Comparison of ENCODE assay signal across 17 cellular contexts in the genomic region with DNA sequence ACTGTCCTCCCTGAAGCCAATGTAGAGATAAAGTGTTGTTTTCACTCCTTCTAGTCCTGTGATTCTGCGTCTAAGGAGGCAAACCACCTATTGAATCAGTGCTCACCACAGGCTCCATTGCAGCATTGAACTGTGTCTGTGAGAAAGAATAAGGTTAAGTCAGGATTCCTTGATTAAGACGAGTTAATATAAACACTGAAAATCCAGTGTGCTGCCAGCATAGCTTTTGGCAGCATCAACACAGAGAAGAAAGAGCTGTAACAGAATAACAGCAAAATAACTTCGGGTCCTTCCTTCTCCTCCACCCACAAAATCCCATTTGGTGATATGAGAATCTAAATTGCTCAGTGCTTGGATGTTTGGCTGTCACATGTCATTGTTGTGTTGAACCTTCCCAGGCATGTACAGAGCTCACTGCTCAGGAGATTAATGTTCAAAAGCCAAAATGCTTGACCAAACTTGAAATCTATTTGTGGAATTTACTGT.
DNase-seq lines count a peak whose midpoint lies in the region; ATAC-seq and TF ChIP-seq lines count a peak whose summit lies in the region.
"Had no signal": no experiment of that assay in that cellular context is flagged by ENCODE, and none has a peak within 500 bp of the region (broad histone marks: within the 10 kb centered on the region; RNA-seq: fewer than 3 reads in every experiment).

No MANE protein-coding gene starts in this region.

- peaks cover 0 to 2% of the 10 kb centered on the region in 2 experiments; a peak in 1 of 4 replicates for H3K4me1 ChIP-seq in SK-N-SH (ENCODE audit: control insufficient read depth in 1 of 2, insufficient read depth in 2 of 2, low read depth in 1 of 2, low read length in 1 of 2)
- H3K4me1 ChIP-seq in lung (ENCODE audit: control insufficient read depth in 2 of 2, insufficient read depth in 2 of 2, low read length in 2 of 2): peaks cover 0 to 2% of the 10 kb centered on the region in 2 donors
- H3K4me1 ChIP-seq in aorta (ENCODE audit: control insufficient read depth in 1 of 2, insufficient read depth in 2 of 2, low read length in 2 of 2): peaks cover 5 to 11% of the 10 kb centered on the region in 2 donors

- 50% methylated on average over 3 of the region's 3 CpGs for WGBS in SK-N-SH (ENCODE audit: low lambda C conversion rate)
- WGBS in lung, 2 donors: 39 to 69% methylated on average over 3 of the region's 3 CpGs
- WGBS in aorta, 2 donors: 8 to 12% methylated on average over 3 of the region's 3 CpGs

- H4K20me1 ChIP-seq in SK-N-SH (ENCODE audit: insufficient read depth): no peaks in the 10 kb centered on the region

- POLR2A ChIA-PET in SK-N-SH (lab: Yijun Ruan, JAX): no interaction called here

- no peak overlapping the region for H3K27ac ChIP-seq in SK-N-SH (ENCODE audit: low read depth in 2 of 2, low read length in 1 of 2)
- H3K27ac ChIP-seq in lung (ENCODE audit: low read depth in 1 of 2, low read length in 1 of 2): no peak overlapping the region
- peak overlapping the region in 1 of 2 donors; percentile 59 for H3K27ac ChIP-seq in aorta (ENCODE audit: low read depth in 1 of 2, low read length in 2 of 2)
- H3K27ac ChIP-seq: 22Rv1 had no signal

- no peaks in the 10 kb centered on the region for H3K9me3 Mint-ChIP-seq in stimulated activated naive CD8-positive, alpha-beta T cell treated with anti-CD3 and anti-CD28 coated beads, Interleukin-15, amount 100 ng/mL, for 72 hours
- H3K9me3 Mint-ChIP-seq: activated CD4-positive, alpha-beta memory T cell treated with anti-CD3 and anti-CD28 coated beads for 36 hours had no signal

- intact Hi-C loops in aorta (cut with DNase I): no loop called here

- no peak overlapping the region for H3K4me2 ChIP-seq in SK-N-SH

- DNase-seq in SK-N-SH (no peak), fibroblast of peridontal ligament (ENCODE audit: extremely low read depth) (peak; percentile 28), lung (ENCODE audit: low spot score) (no peak), aorta (no peak), NCI-H2171 treated with DMSO at 0.1 percent for 48 hours (lab: John Stamatoyannopoulos, UW) (no peak)
- DNase-seq in stimulated activated naive CD8-positive, alpha-beta T cell treated with anti-CD3 and anti-CD28 coated beads, Interleukin-15, amount 100 ng/mL, for 72 hours: no peak
- DNase-seq: activated CD4-positive, alpha-beta memory T cell treated with anti-CD3 and anti-CD28 coated beads for 36 hours; activated effector memory CD4-positive, alpha-beta T cell treated with Interleukin-2 at 50 U/mL for 16 hours; cerebellar nuclear complex; immature natural killer cell; KG1; natural killer cell; NCI-H1694 treated with DMSO at 0.1 percent for 48 hours; NCI-H69 had no signal

- H3K27ac Mint-ChIP-seq in stimulated activated naive CD8-positive, alpha-beta T cell treated with anti-CD3 and anti-CD28 coated beads, Interleukin-15, amount 100 ng/mL, for 72 hours: no peak overlapping the region
- H3K27ac Mint-ChIP-seq: activated CD4-positive, alpha-beta memory T cell treated with anti-CD3 and anti-CD28 coated beads for 36 hours; immature natural killer cell; natural killer cell had no signal

- TF ChIP-seq RAD21 in SK-N-SH (IDR thresholded peaks at IDR 0.05; ENCODE audit: low read length): no peak

- H3K9ac ChIP-seq in SK-N-SH: no peak overlapping the region

- H3F3A ChIP-seq in SK-N-SH (replicated peaks; ENCODE audit: insufficient read depth): no peaks in the 10 kb centered on the region

- H3K9me3 ChIP-seq in SK-N-SH: no peaks in the 10 kb centered on the region
- no peaks in the 10 kb centered on the region for H3K9me3 ChIP-seq in lung (ENCODE audit: control insufficient read depth in 2 of 2, insufficient read depth in 1 of 2, low read length in 1 of 2)
- H3K9me3 ChIP-seq in aorta (ENCODE audit: control insufficient read depth, low read length): no peaks in the 10 kb centered on the region

- CTCF ChIA-PET in SK-N-SH (lab: Yijun Ruan, JAX): no interaction called here

- H3K36me3 ChIP-seq in SK-N-SH (replicated peaks in 1 of 2; ENCODE audit: control insufficient read depth in 1 of 2, insufficient read depth in 2 of 2, low read length in 1 of 2) (no peaks in the 10 kb centered on the region), lung (ENCODE audit: control insufficient read depth in 2 of 2, insufficient read depth in 2 of 2, low read length in 2 of 2) (no peaks in the 10 kb centered on the region), aorta (ENCODE audit: control insufficient read depth in 1 of 2, insufficient read depth in 2 of 2, low read length in 1 of 2) (no peaks in the 10 kb centered on the region)

- TF ChIP-seq EP300 in SK-N-SH (IDR thresholded peaks at IDR 0.05; ENCODE audit: borderline replicate concordance in 1 of 2, low read depth in 1 of 2, low read length in 1 of 2): no peak

- TF ChIP-seq CTCF in SK-N-SH (IDR thresholded peaks at IDR 0.05): no peak
- TF ChIP-seq CTCF in lung (IDR thresholded peaks at IDR 0.05; ENCODE audit: control extremely low read depth, extremely low read depth): no peak

- no peak overlapping the region for H2AFZ ChIP-seq in SK-N-SH (ENCODE audit: low read depth)

- H3K27me3 ChIP-seq in SK-N-SH (ENCODE audit: insufficient read depth) (no peaks in the 10 kb centered on the region), lung (ENCODE audit: control insufficient read depth, insufficient read depth) (no peaks in the 10 kb centered on the region), aorta (ENCODE audit: control insufficient read depth in 1 of 2, insufficient read depth in 2 of 2, low read length in 1 of 2) (no peaks in the 10 kb centered on the region)

- H3K9me2 ChIP-seq in SK-N-SH: no peaks in the 10 kb centered on the region

- ATAC-seq in SK-N-SH treated with all-trans-retinoic acid at 6 μM for 48 hours (no peak; the same call in 2 of the 3 replicates), lung (ENCODE audit: insufficient read depth, low FRiP score) (peak; percentile 62), aorta (ENCODE audit: low FRiP score) (peak; percentile 62), GM18858 (IDR thresholded peaks at IDR 0.05; ENCODE audit: unreplicated experiment) (no peak)
- no peak for ATAC-seq in stimulated activated naive CD8-positive, alpha-beta T cell treated with anti-CD3 and anti-CD28 coated beads, Interleukin-15, amount 100 ng/mL, for 72 hours
- ATAC-seq: natural killer cell had no signal

- H3K79me2 ChIP-seq in SK-N-SH (ENCODE audit: insufficient read depth): no peaks in the 10 kb centered on the region

- no peaks in the 10 kb centered on the region for H3K4me1 Mint-ChIP-seq in stimulated activated naive CD8-positive, alpha-beta T cell treated with anti-CD3 and anti-CD28 coated beads, Interleukin-15, amount 100 ng/mL, for 72 hours
- H3K4me1 Mint-ChIP-seq: immature natural killer cell had no signal

- no peak overlapping the region for H3K4me3 Mint-ChIP-seq in stimulated activated naive CD8-positive, alpha-beta T cell treated with anti-CD3 and anti-CD28 coated beads, Interleukin-15, amount 100 ng/mL, for 72 hours
- H3K4me3 Mint-ChIP-seq: activated CD4-positive, alpha-beta memory T cell treated with anti-CD3 and anti-CD28 coated beads for 36 hours; immature natural killer cell; natural killer cell had no signal

- H3K27me3 Mint-ChIP-seq in stimulated activated naive CD8-positive, alpha-beta T cell treated with anti-CD3 and anti-CD28 coated beads, Interleukin-15, amount 100 ng/mL, for 72 hours: no peaks in the 10 kb centered on the region
- H3K27me3 Mint-ChIP-seq: activated CD4-positive, alpha-beta memory T cell treated with anti-CD3 and anti-CD28 coated beads for 36 hours had no signal

- H3K4me3 ChIP-seq in SK-N-SH (ENCODE audit: low read depth in 2 of 2, low read length in 1 of 2): no peak overlapping the region
- no peak overlapping the region for H3K4me3 ChIP-seq in lung
- no peak overlapping the region for H3K4me3 ChIP-seq in aorta (ENCODE audit: low read length in 2 of 2)

TF ChIP-seq in SK-N-SH treated with all-trans-retinoic acid at 6 μM for 48 hours, 23 proteins besides CTCF, POLR2A, EP300 and RAD21:
- no peak for TF ChIP-seq ZFP30 (CRISPR knock-in tag; IDR thresholded peaks at IDR 0.05)
- peak; percentile 45; the same call in 1 of the 2 replicates for TF ChIP-seq ISL1 (CRISPR knock-in tag; IDR thresholded peaks at IDR 0.05)

TF ChIP-seq in SK-N-SH, 30 proteins besides CTCF, POLR2A, EP300 and RAD21 (continues in another document):
- TF ChIP-seq GATA2 (CRISPR knock-in tag; IDR thresholded peaks at IDR 0.05) (no peak), SMC3 (IDR thresholded peaks at IDR 0.05; ENCODE audit: low read depth, low read length) (no peak), SIN3A (IDR thresholded peaks at IDR 0.05; ENCODE audit: borderline replicate concordance, low read depth, low read length) (no peak)
- TF ChIP-seq, protein P1, sequence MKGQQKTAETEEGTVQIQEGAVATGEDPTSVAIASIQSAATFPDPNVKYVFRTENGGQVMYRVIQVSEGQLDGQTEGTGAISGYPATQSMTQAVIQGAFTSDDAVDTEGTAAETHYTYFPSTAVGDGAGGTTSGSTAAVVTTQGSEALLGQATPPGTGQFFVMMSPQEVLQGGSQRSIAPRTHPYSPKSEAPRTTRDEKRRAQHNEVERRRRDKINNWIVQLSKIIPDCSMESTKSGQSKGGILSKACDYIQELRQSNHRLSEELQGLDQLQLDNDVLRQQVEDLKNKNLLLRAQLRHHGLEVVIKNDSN (IDR thresholded peaks at IDR 0.05; ENCODE audit: borderline replicate concordance, low read depth): no peak
- TF ChIP-seq, protein P2, sequence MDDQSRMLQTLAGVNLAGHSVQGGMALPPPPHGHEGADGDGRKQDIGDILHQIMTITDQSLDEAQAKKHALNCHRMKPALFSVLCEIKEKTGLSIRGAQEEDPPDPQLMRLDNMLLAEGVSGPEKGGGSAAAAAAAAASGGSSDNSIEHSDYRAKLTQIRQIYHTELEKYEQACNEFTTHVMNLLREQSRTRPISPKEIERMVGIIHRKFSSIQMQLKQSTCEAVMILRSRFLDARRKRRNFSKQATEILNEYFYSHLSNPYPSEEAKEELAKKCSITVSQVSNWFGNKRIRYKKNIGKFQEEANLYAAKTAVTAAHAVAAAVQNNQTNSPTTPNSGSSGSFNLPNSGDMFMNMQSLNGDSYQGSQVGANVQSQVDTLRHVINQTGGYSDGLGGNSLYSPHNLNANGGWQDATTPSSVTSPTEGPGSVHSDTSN (IDR thresholded peaks at IDR 0.05): no peak

Comparison
In these comparisons a context has a peak if more than half of its experiments do, and no peak if none do; other contexts are left out.
1. ATAC-seq: peak in lung (single experiment) and aorta (single experiment); none in SK-N-SH treated with all-trans-retinoic acid at 6 μM for 48 hours (single experiment), stimulated activated naive CD8-positive, alpha-beta T cell treated with anti-CD3 and anti-CD28 coated beads, Interleukin-15, amount 100 ng/mL, for 72 hours (single experiment) and GM18858 (single experiment).